8 cellular contexts compared by ENCODE assay signal in the genomic region with DNA sequence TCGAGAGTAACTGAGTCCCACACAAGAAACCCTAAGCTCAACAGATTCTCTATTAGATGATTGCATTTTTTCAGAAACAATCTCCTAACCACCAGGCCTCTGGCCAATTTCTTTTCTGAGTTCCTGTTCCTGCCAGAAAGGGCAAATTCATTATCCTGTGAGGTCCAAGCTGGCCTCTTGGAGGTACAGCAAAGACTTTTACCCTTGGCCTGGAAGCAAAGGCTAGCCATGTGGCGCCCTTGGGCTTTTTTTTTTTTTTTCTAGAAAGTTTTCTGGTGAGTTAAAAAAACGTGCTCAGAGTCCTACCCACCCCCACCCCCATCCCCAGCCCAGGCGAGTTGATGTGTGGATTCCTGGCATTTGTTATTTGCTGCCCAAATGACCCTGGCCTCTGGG. TPM values are rescaled to one million over a fixed set of nuclear protein-coding genes. Genes with fewer than 3 reads are reported as not detected.
A peak's percentile ranks its signal among the peaks of the same experiment; 100 is the strongest.
DNase-seq lines count a peak whose midpoint lies in the region; ATAC-seq, FAIRE-seq and TF ChIP-seq lines count a peak whose summit lies in the region.

No MANE protein-coding gene starts in this region.

- no peak for TF ChIP-seq POLR2A in right lobe of liver (IDR thresholded peaks at IDR 0.05)
- TF ChIP-seq POLR2A in suprapubic skin (IDR thresholded peaks at IDR 0.05): no peak

- no peak overlapping the region for H3K27ac ChIP-seq in DOHH2 (ENCODE audit: low read depth, low read length)
- peak overlapping the region; percentile 94 for H3K27ac ChIP-seq in coronary artery
- H3K27ac ChIP-seq in right lobe of liver: peak overlapping the region; percentile 91 to 95 (median 95)
- peak overlapping the region; percentile 92 for H3K27ac ChIP-seq in suprapubic skin

- H3K9me3 ChIP-seq in DOHH2 (ENCODE audit: control insufficient read depth, insufficient read depth, low read length) (no peaks in the 10 kb centered on the region), right lobe of liver (no peaks in the 10 kb centered on the region), suprapubic skin (no peaks in the 10 kb centered on the region)

- ATAC-seq in right lobe of liver (peak; percentile 70 to 81 (median 74)), GM21515 (IDR thresholded peaks at IDR 0.05; ENCODE audit: unreplicated experiment) (no peak)

- no peak for TF ChIP-seq CTCF in DOHH2 (IDR thresholded peaks at IDR 0.05; ENCODE audit: low read depth, low read length, poor library complexity, severe bottlenecking)
- no peak for TF ChIP-seq CTCF in HFF-Myc (IDR thresholded peaks at IDR 0.05; ENCODE audit: low read depth, low read length, missing control alignments)
- no peak for TF ChIP-seq CTCF in coronary artery (IDR thresholded peaks at IDR 0.05)
- TF ChIP-seq CTCF in right lobe of liver (IDR thresholded peaks at IDR 0.05): no peak
- no peak for TF ChIP-seq CTCF in suprapubic skin (IDR thresholded peaks at IDR 0.05)

- H3F3A ChIP-seq in DOHH2 (ENCODE audit: control insufficient read depth, insufficient read depth): no peaks in the 10 kb centered on the region

- peak overlapping the region; percentile 57 for H3K4me2 ChIP-seq in DOHH2 (ENCODE audit: low read length)

- H4K20me1 ChIP-seq in DOHH2 (ENCODE audit: control insufficient read depth, insufficient read depth, low read depth, low read length): no peaks in the 10 kb centered on the region

- FAIRE-seq in RCC 7860 (lab: Jason Lieb, UNC): peak; percentile 74

- H3K36me3 ChIP-seq in DOHH2 (ENCODE audit: control insufficient read depth, low read length) (no peaks in the 10 kb centered on the region), right lobe of liver (no peaks in the 10 kb centered on the region), suprapubic skin (no peaks in the 10 kb centered on the region)

- peaks cover 14% of the 10 kb centered on the region for H3K4me1 ChIP-seq in DOHH2 (ENCODE audit: control insufficient read depth, low read length)
- peaks cover 0 to 21% (median 11%) of the 10 kb centered on the region in 4 donors for H3K4me1 ChIP-seq in right lobe of liver
- peaks cover 24% of the 10 kb centered on the region for H3K4me1 ChIP-seq in suprapubic skin

- no peaks in the 10 kb centered on the region for H3K9me2 ChIP-seq in DOHH2 (replicated peaks; ENCODE audit: control insufficient read depth, low read length)

- H3K27me3 ChIP-seq in DOHH2 (ENCODE audit: control insufficient read depth, low read length): no peaks in the 10 kb centered on the region
- no peaks in the 10 kb centered on the region for H3K27me3 ChIP-seq in right lobe of liver
- no peaks in the 10 kb centered on the region for H3K27me3 ChIP-seq in suprapubic skin

- H3K4me3 ChIP-seq in DOHH2 (ENCODE audit: low read length) (no peak overlapping the region), HFF-Myc (replicated peaks; ENCODE audit: low read depth, low read length) (peak overlapping the region; percentile 41), coronary artery (peak overlapping the region; percentile 57), right lobe of liver (peak overlapping the region in 1 of 3 donors; percentile 35), suprapubic skin (peak overlapping the region; percentile 34)

- intact Hi-C loops in right lobe of liver (cut with DNase I): no loop called here

- 9% methylated on average over 4 of the region's 4 CpGs for WGBS in right lobe of liver (ENCODE audit: insufficient coverage, low coverage, low lambda C conversion rate, missing lambda C conversion rate)
- WGBS in suprapubic skin: 9% methylated on average over 4 of the region's 4 CpGs

- no peaks in the 10 kb centered on the region for H3K79me2 ChIP-seq in DOHH2 (ENCODE audit: control insufficient read depth, low read length)

- peak; percentile 63 for DNase-seq in HFF-Myc (ENCODE audit: extremely low read depth, low read depth)
- DNase-seq in RCC 7860 (ENCODE audit: low spot score): peak; percentile 74
- peak; percentile 73 for DNase-seq in coronary artery (ENCODE audit: low spot score)
- DNase-seq in right lobe of liver: peak in 1 of 3 donors; percentile 52
- DNase-seq in suprapubic skin (ENCODE audit: low spot score in 2 of 2): no peak
- no peak for DNase-seq in activated gamma-delta T cell treated with Interleukin-2 at 50 U/mL for 16 hours

- TF ChIP-seq EP300 in suprapubic skin (IDR thresholded peaks at IDR 0.05): no peak

RNA-seq across cellular contexts. Expression of a gene that starts 59.0 kb away (rescaled TPM):
- total RNA-seq in right lobe of liver (1,000 to 10,000 TPM; 2,452 to 4,356 (median 3,217) TPM), suprapubic skin (over 10,000 TPM in 3 of 4 donors, 1,000 to 10,000 TPM in 1; 8,061 to 12,310 (median 11,939) TPM)

Comparison
In these comparisons a context has a peak if more than half of its experiments do, and no peak if none do; other contexts are left out.
1. DNase-seq: peak in HFF-Myc (single experiment), RCC 7860 (single experiment) and coronary artery (single experiment); none in suprapubic skin (0 of 2) and activated gamma-delta T cell treated with Interleukin-2 at 50 U/mL for 16 hours (single experiment).